ENCODE assay signal across 17 cellular contexts in genomic region chr2:9108210-9108967, GRCh38.
DNase-seq lines count a peak whose midpoint lies in the region; ATAC-seq and TF ChIP-seq lines count a peak whose summit lies in the region.
"Had no signal": no experiment of that assay in that cellular context is flagged by ENCODE, and none has a peak within 500 bp of the region (broad histone marks: within the 10 kb centered on the region; RNA-seq: fewer than 3 reads in every experiment).

No MANE protein-coding gene starts in this region.

- H3K4me1 ChIP-seq in adipocyte (ENCODE audit: control insufficient read depth, insufficient read depth, low read length) (peaks cover 8% of the 10 kb centered on the region), lower lobe of right lung (peaks cover 30% of the 10 kb centered on the region), hepatocyte (ENCODE audit: insufficient read depth) (peaks cover 9% of the 10 kb centered on the region)

- H3K27ac Mint-ChIP-seq in activated naive CD4-positive, alpha-beta T cell treated with anti-CD3 and anti-CD28 coated beads for 36 hours: no peak overlapping the region

- H3K36me3 ChIP-seq in adipocyte (ENCODE audit: control insufficient read depth, insufficient read depth, low read length, severe bottlenecking) (no peaks in the 10 kb centered on the region), lower lobe of right lung (no peaks in the 10 kb centered on the region), hepatocyte (replicated peaks; ENCODE audit: insufficient read depth, low read depth) (no peaks in the 10 kb centered on the region)
- H3K36me3 ChIP-seq: Peyer's patch, vagina had no signal

- no peaks in the 10 kb centered on the region for H3K9me3 Mint-ChIP-seq in activated naive CD4-positive, alpha-beta T cell treated with anti-CD3 and anti-CD28 coated beads for 36 hours

- H3K27me3 Mint-ChIP-seq in activated naive CD4-positive, alpha-beta T cell treated with anti-CD3 and anti-CD28 coated beads for 36 hours (ENCODE audit: low read depth): no peaks in the 10 kb centered on the region

- no peaks in the 10 kb centered on the region for H4K20me1 ChIP-seq in hepatocyte (ENCODE audit: insufficient read depth, poor library complexity, severe bottlenecking)

- no peak overlapping the region for H2AFZ ChIP-seq in hepatocyte
- H2AFZ ChIP-seq: parathyroid adenoma had no signal

- H3K4me1 Mint-ChIP-seq in activated naive CD4-positive, alpha-beta T cell treated with anti-CD3 and anti-CD28 coated beads for 36 hours (ENCODE audit: low read depth): no peaks in the 10 kb centered on the region

- H3K36me3 Mint-ChIP-seq in activated naive CD4-positive, alpha-beta T cell treated with anti-CD3 and anti-CD28 coated beads for 36 hours (ENCODE audit: low read depth): no peaks in the 10 kb centered on the region

- no peak overlapping the region for H3K4me2 ChIP-seq in hepatocyte

- WGBS in hepatocyte (ENCODE audit: low lambda C conversion rate, missing lambda C conversion rate): 75% methylated on average over 11 of the region's 11 CpGs

- TF ChIP-seq CTCF in lower lobe of right lung (IDR thresholded peaks at IDR 0.05) (no peak), hepatocyte (IDR thresholded peaks at IDR 0.05; ENCODE audit: poor library complexity) (no peak)

- CTCF ChIA-PET in activated naive CD4-positive, alpha-beta T cell treated with anti-CD3 and anti-CD28 coated beads for 36 hours (lab: Charles Lee): no interaction called here

- no peaks in the 10 kb centered on the region for H3K9me3 ChIP-seq in adipocyte (ENCODE audit: control insufficient read depth, low read length)
- H3K9me3 ChIP-seq in lower lobe of right lung: no peaks in the 10 kb centered on the region
- no peaks in the 10 kb centered on the region for H3K9me3 ChIP-seq in hepatocyte (ENCODE audit: low read depth)
- H3K9me3 ChIP-seq: Peyer's patch, vagina had no signal

- peak; percentile 33 for DNase-seq in activated effector memory CD4-positive, alpha-beta T cell treated with anti-CD3 and anti-CD28 coated beads, Interleukin-2, amount 50 U/mL, for 16 hours
- DNase-seq in activated effector memory CD4-positive, alpha-beta T cell treated with Interleukin-2 at 50 U/mL for 16 hours: no peak
- DNase-seq in adipocyte (ENCODE audit: low read depth): peak; percentile 14
- no peak for DNase-seq in lower lobe of right lung
- no peak for DNase-seq in activated naive CD4-positive, alpha-beta T cell treated with anti-CD3 and anti-CD28 coated beads for 36 hours
- DNase-seq in T-helper 2 cell: no peak
- no peak for DNase-seq in hepatocyte (ENCODE audit: low spot score)
- DNase-seq: activated CD4-positive, alpha-beta T cell treated with anti-CD3 and anti-CD28 coated beads, Interleukin-2, amount 50 U/mL, for 4 hours; activated gamma-delta T cell treated with Interleukin-2 at 50 U/mL for 16 hours; Kasumi-1; NCI-H446 treated with DMSO at 0.1 percent for 48 hours; Peyer's patch; T-helper 9 cell had no signal

- no peak overlapping the region for H3K9ac ChIP-seq in adipocyte (ENCODE audit: low read length)
- H3K9ac ChIP-seq: parathyroid adenoma had no signal

- intact Hi-C loops in lower lobe of right lung (cut with DNase I): no loop called here
- intact Hi-C loops in activated naive CD4-positive, alpha-beta T cell treated with anti-CD3 and anti-CD28 coated beads for 36 hours (cut with micrococcal nuclease): no loop called here

- H3K27ac ChIP-seq in lower lobe of right lung (peak overlapping the region; percentile 71), hepatocyte (no peak overlapping the region)
- H3K27ac ChIP-seq: HL-60, parathyroid adenoma, vagina had no signal

- H3K27me3 ChIP-seq in adipocyte (replicated peaks; ENCODE audit: control insufficient read depth, insufficient read depth, low read length): no peaks in the 10 kb centered on the region
- no peaks in the 10 kb centered on the region for H3K27me3 ChIP-seq in lower lobe of right lung (ENCODE audit: low read depth)
- H3K27me3 ChIP-seq in hepatocyte: no peaks in the 10 kb centered on the region
- H3K27me3 ChIP-seq: Peyer's patch, vagina had no signal

- H3K4me3 Mint-ChIP-seq in activated naive CD4-positive, alpha-beta T cell treated with anti-CD3 and anti-CD28 coated beads for 36 hours: no peak overlapping the region

- H3K79me2 ChIP-seq in hepatocyte: no peaks in the 10 kb centered on the region
- H3K79me2 ChIP-seq: parathyroid adenoma had no signal

- H3K4me3 ChIP-seq in adipocyte (ENCODE audit: low read length) (no peak overlapping the region), lower lobe of right lung (no peak overlapping the region), hepatocyte (no peak overlapping the region)
- H3K4me3 ChIP-seq: Peyer's patch, vagina had no signal

- no peaks in the 10 kb centered on the region for H3K9me2 ChIP-seq in hepatocyte (replicated peaks; ENCODE audit: insufficient read depth)

- ATAC-seq in lower lobe of right lung (peak; percentile 46 to 50), HG02642 (IDR thresholded peaks at IDR 0.05; ENCODE audit: poor library complexity, unreplicated experiment) (no peak)

Comparison
In these comparisons a context has a peak if more than half of its experiments do, and no peak if none do; other contexts are left out.
1. DNase-seq: peak in activated effector memory CD4-positive, alpha-beta T cell treated with anti-CD3 and anti-CD28 coated beads, Interleukin-2, amount 50 U/mL, for 16 hours (single experiment) and adipocyte (single experiment); none in activated effector memory CD4-positive, alpha-beta T cell treated with Interleukin-2 at 50 U/mL for 16 hours (single experiment), lower lobe of right lung (single experiment), activated naive CD4-positive, alpha-beta T cell treated with anti-CD3 and anti-CD28 coated beads for 36 hours (single experiment), T-helper 2 cell (0 of 5) and hepatocyte (single experiment).